In the genomic region with DNA sequence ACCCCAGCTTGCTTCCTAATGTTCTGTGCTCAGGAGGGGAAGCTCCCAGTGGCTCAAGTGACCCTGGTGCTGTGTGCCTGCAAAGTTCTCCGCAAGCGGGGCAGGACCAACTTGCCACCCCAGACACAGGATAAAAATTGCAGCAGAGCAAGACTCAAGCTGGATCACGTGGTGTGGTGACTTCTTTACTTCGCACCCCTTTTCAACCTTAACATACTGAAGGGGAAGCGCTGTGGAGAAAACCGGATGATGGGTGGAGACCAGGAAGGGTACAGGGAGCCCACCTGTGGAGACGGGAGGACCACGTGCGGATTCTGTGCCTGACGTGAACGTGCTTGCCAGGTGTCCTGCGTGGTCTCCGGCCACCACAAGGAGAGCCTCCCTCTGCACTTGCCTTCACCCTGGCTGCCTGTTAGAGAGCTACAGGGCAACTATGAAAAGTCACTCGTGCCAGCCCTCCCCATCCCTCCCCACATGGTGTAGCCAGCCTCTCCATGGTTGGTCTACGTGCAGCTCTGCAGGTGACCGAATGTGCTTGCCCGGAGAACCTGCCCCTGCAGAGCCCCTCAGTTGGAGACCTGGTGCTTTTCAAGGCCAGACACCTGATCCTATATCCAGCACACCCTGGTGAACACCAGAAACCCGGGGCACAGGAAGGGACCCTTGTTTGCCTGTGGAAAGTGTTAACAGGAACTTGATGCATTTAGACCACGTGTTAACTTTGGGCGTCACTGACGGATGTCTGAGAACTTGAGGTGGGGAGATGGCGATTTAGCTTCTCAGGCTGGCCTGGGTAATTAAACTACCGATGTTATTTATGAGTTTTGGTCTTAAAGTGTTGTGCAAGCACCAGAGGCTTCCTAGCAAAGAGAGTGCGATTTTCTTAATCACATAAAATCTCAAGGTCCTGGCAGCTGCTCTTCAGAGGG, we compare ENCODE assay signal across 21 cellular contexts. TPM values are rescaled to one million over a fixed set of nuclear protein-coding genes. Genes with fewer than 3 reads are reported as not detected.
"Had no signal": no experiment of that assay in that cellular context is flagged by ENCODE, and none has a peak within 500 bp of the region (broad histone marks: within the 10 kb centered on the region; RNA-seq: fewer than 3 reads in every experiment).

No MANE protein-coding gene starts in this region.

- H3K36me3 ChIP-seq: brain microvascular endothelial cell, left ventricle myocardium inferior, prostate gland, tibial nerve had no signal

- H3K4me1 ChIP-seq: left ventricle myocardium inferior, prostate gland, tibial nerve had no signal

- H3K4me1 Mint-ChIP-seq: activated naive CD8-positive, alpha-beta T cell treated with anti-CD3 and anti-CD28 coated beads for 36 hours; naive thymus-derived CD8-positive, alpha-beta T cell had no signal

- H3K27ac ChIP-seq: brain microvascular endothelial cell, epithelial cell of prostate, left ventricle myocardium inferior, prostate gland, tibial nerve had no signal

- H3K9me3 ChIP-seq: left ventricle myocardium inferior, mucosa of descending colon, prostate gland, tibial nerve had no signal

- H3K27me3 ChIP-seq: brain microvascular endothelial cell had no signal

- H3K9me3 Mint-ChIP-seq: activated naive CD8-positive, alpha-beta T cell treated with anti-CD3 and anti-CD28 coated beads for 36 hours; effector memory CD8-positive, alpha-beta T cell; naive thymus-derived CD8-positive, alpha-beta T cell; T-helper 2 cell treated with Interferon-gamma antibody and Interleukin-4, amounts not matched to agents 5 μg/mL and 100 μg/mL, for 36 hours had no signal

- ATAC-seq: activated CD4-positive, CD25-positive, alpha-beta regulatory T cell treated with anti-CD3 and anti-CD28 coated beads, Interleukin-2, amount 50 U/mL, for 24 hours; effector memory CD8-positive, alpha-beta T cell; naive thymus-derived CD8-positive, alpha-beta T cell; right cardiac atrium had no signal

- H3K36me3 Mint-ChIP-seq: activated naive CD8-positive, alpha-beta T cell treated with anti-CD3 and anti-CD28 coated beads for 36 hours had no signal

- H3K27ac Mint-ChIP-seq: activated naive CD8-positive, alpha-beta T cell treated with anti-CD3 and anti-CD28 coated beads for 36 hours; naive thymus-derived CD8-positive, alpha-beta T cell; T-helper 2 cell treated with Interferon-gamma antibody and Interleukin-4, amounts not matched to agents 5 μg/mL and 100 μg/mL, for 36 hours had no signal

- H3K4me3 ChIP-seq: left ventricle myocardium inferior, mucosa of descending colon, prostate gland, tibial nerve had no signal

- H3K4me3 Mint-ChIP-seq: activated naive CD8-positive, alpha-beta T cell treated with anti-CD3 and anti-CD28 coated beads for 36 hours; naive thymus-derived CD8-positive, alpha-beta T cell; T-helper 2 cell treated with Interferon-gamma antibody and Interleukin-4, amounts not matched to agents 5 μg/mL and 100 μg/mL, for 36 hours had no signal

- DNase-seq: activated CD4-positive, alpha-beta T cell treated with anti-CD3 and anti-CD28 coated beads, Interleukin-2, amount 50 U/mL, for 1 hour; activated CD8-positive, alpha-beta memory T cell treated with anti-CD3 and anti-CD28 coated beads for 24 hours; activated gamma-delta T cell treated with Interleukin-2 at 50 U/mL for 16 hours; activated naive CD8-positive, alpha-beta T cell treated with anti-CD3 and anti-CD28 coated beads for 36 hours; brain microvascular endothelial cell; dermis blood vessel endothelial cell; left ventricle myocardium inferior; naive thymus-derived CD8-positive, alpha-beta T cell; occipital lobe; right cardiac atrium; stimulated activated CD4-positive, alpha-beta T cell treated with anti-CD3 and anti-CD28 coated beads, Interleukin-4, amount 100 ng/mL, for 24 hours; stimulated activated CD8-positive, alpha-beta memory T cell treated with anti-CD3 and anti-CD28 coated beads, Interleukin-4, amount 100 ng/mL, for 48 hours; stimulated activated naive CD4-positive, alpha-beta T cell treated with Interleukin-2 at 50 U/mL for 16 hours; substantia nigra had no signal

RNA-seq across cellular contexts. Expression of a gene that starts 23.9 kb away (rescaled TPM):
- total RNA-seq: activated naive CD8-positive, alpha-beta T cell treated with anti-CD3 and anti-CD28 coated beads for 36 hours; dermis blood vessel endothelial cell; naive thymus-derived CD8-positive, alpha-beta T cell had no signal
